In the genomic region with DNA sequence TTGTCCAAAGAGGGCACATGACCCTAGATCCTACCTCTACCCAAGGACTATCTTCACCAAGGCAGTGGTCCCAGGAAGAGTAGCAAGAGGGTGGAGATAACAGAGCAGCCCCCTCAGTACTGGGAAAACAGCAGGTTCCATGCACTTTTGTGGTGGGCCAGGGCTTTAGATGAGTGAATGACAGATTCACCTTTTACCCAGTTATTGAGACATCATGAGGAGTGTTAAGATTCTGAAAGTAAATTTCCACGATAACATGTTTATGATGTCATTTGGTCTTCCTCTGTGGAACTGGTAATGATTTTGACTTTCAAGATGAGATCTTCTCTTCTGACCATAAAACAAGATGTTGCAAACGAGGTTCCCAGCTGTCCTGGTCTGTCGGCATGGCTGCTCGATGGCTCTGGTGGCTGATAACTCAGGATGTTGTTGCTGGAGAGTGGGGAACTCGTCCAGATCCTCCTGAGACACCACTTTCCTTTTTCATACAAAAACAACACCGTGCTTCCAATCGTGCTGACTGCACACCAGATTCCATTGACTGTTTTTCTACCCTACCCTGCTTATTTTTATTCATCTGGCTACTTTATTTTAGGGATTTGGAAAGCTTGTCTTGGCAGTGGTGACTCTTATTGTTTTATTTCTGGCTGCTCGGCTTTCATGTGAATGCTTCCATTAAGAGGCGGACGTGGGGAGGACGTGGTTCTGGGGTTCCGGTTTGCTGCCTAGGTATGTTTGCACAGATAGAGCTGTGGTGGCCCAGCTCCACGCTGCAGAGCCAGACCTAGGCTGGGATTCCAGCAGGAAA, we compare ENCODE assay signal across 11 cellular contexts.
A peak's percentile ranks its signal among the peaks of the same experiment; 100 is the strongest.
DNase-seq lines count a peak whose midpoint lies in the region; ATAC-seq, FAIRE-seq and TF ChIP-seq lines count a peak whose summit lies in the region.
"Had no signal": no experiment of that assay in that cellular context is flagged by ENCODE, and none has a peak within 500 bp of the region (broad histone marks: within the 10 kb centered on the region; RNA-seq: fewer than 3 reads in every experiment).

No MANE protein-coding gene starts in this region.

- no peaks in the 10 kb centered on the region for H3K9me2 ChIP-seq in OCI-LY7 (ENCODE audit: insufficient read depth, low read length)

- BruUV-seq in mammary epithelial cell (replicated peaks; lab: Mats Ljungman, UMichigan) (no TSS peak), OCI-LY7 (replicated peaks; lab: Mats Ljungman, UMichigan) (no TSS peak)

- peak overlapping the region; percentile 35 for H2AFZ ChIP-seq in mammary epithelial cell (ENCODE audit: low read depth, low read length)
- H2AFZ ChIP-seq in OCI-LY7 (ENCODE audit: low read length): no peak overlapping the region

- no peaks in the 10 kb centered on the region for H3K27me3 Mint-ChIP-seq in stimulated activated naive CD8-positive, alpha-beta T cell treated with anti-CD3 and anti-CD28 coated beads, Interleukin-15, amount 100 ng/mL, for 72 hours
- H3K27me3 Mint-ChIP-seq in activated T-helper 1 cell treated with anti-CD3 and anti-CD28 coated beads, Interleukin-12 subunit alpha, Interleukin-12 subunit beta, Interleukin-2, Interleukin-4 antibody, amounts not matched to agents 30 ng/mL and 10 ng/mL and 1 ng/mL, durations not matched to agents 14 hours and 24 hours and 36 hours (ENCODE audit: insufficient read depth): no peaks in the 10 kb centered on the region

- DNase-seq in GM12891 (ENCODE audit: insufficient read length, low spot score) (no peak), mammary epithelial cell (no peak), kidney (peak; percentile 73), NCI-H2171 (lab: John Stamatoyannopoulos, UW) (no peak), OCI-LY7 (ENCODE audit: low spot score) (no peak)
- DNase-seq in stimulated activated naive CD8-positive, alpha-beta T cell treated with anti-CD3 and anti-CD28 coated beads, Interleukin-15, amount 100 ng/mL, for 72 hours: no peak
- no peak for DNase-seq in activated T-helper 1 cell treated with anti-CD3 and anti-CD28 coated beads, Interleukin-12 subunit alpha, Interleukin-12 subunit beta, Interleukin-2, Interleukin-4 antibody, amounts not matched to agents 30 ng/mL and 10 ng/mL and 1 ng/mL, durations not matched to agents 14 hours and 24 hours and 36 hours (ENCODE audit: low spot score)
- DNase-seq: activated CD8-positive, alpha-beta memory T cell treated with anti-CD3 and anti-CD28 coated beads, Interleukin-2, amount 50 U/mL, for 4 hours; effector CD8-positive, alpha-beta T cell; NCI-H1694 had no signal

- intact Hi-C loops in mammary epithelial cell (cut with micrococcal nuclease) (no loop called here), kidney (cut with DNase I) (no loop called here), OCI-LY7 (cut with micrococcal nuclease; ENCODE audit: unreplicated experiment) (no loop called here)
- intact Hi-C loops in activated T-helper 1 cell treated with anti-CD3 and anti-CD28 coated beads, Interleukin-12 subunit alpha, Interleukin-12 subunit beta, Interleukin-2, Interleukin-4 antibody, amounts not matched to agents 30 ng/mL and 10 ng/mL and 1 ng/mL, durations not matched to agents 14 hours and 24 hours and 36 hours (cut with micrococcal nuclease): no loop called here

- H3K9me3 Mint-ChIP-seq in stimulated activated naive CD8-positive, alpha-beta T cell treated with anti-CD3 and anti-CD28 coated beads, Interleukin-15, amount 100 ng/mL, for 72 hours: no peaks in the 10 kb centered on the region
- no peaks in the 10 kb centered on the region for H3K9me3 Mint-ChIP-seq in activated T-helper 1 cell treated with anti-CD3 and anti-CD28 coated beads, Interleukin-12 subunit alpha, Interleukin-12 subunit beta, Interleukin-2, Interleukin-4 antibody, amounts not matched to agents 30 ng/mL and 10 ng/mL and 1 ng/mL, durations not matched to agents 14 hours and 24 hours and 36 hours

- H3K9ac ChIP-seq in mammary epithelial cell (ENCODE audit: insufficient read depth, low read length) (peak overlapping the region; percentile 35), kidney (ENCODE audit: low read length in 2 of 2) (no peak overlapping the region)

- peaks cover 52% of the 10 kb centered on the region for H3K4me1 Mint-ChIP-seq in stimulated activated naive CD8-positive, alpha-beta T cell treated with anti-CD3 and anti-CD28 coated beads, Interleukin-15, amount 100 ng/mL, for 72 hours
- H3K4me1 Mint-ChIP-seq in activated T-helper 1 cell treated with anti-CD3 and anti-CD28 coated beads, Interleukin-12 subunit alpha, Interleukin-12 subunit beta, Interleukin-2, Interleukin-4 antibody, amounts not matched to agents 30 ng/mL and 10 ng/mL and 1 ng/mL, durations not matched to agents 14 hours and 24 hours and 36 hours (ENCODE audit: low read depth): peaks cover 36% of the 10 kb centered on the region

- CTCF ChIA-PET in mammary epithelial cell (lab: Charles Lee; ENCODE audit: low non-redundant PET) (no interaction called here), OCI-LY7 (lab: Charles Lee; ENCODE audit: unreplicated experiment) (no interaction called here)

- peak overlapping the region in 1 of 2 donors; percentile 45 for H3K27ac Mint-ChIP-seq in stimulated activated naive CD8-positive, alpha-beta T cell treated with anti-CD3 and anti-CD28 coated beads, Interleukin-15, amount 100 ng/mL, for 72 hours
- no peak overlapping the region for H3K27ac Mint-ChIP-seq in activated T-helper 1 cell treated with anti-CD3 and anti-CD28 coated beads, Interleukin-12 subunit alpha, Interleukin-12 subunit beta, Interleukin-2, Interleukin-4 antibody, amounts not matched to agents 30 ng/mL and 10 ng/mL and 1 ng/mL, durations not matched to agents 14 hours and 24 hours and 36 hours

- peaks cover 89% of the 10 kb centered on the region for H3K79me2 ChIP-seq in mammary epithelial cell (ENCODE audit: insufficient read depth, low read length)
- H3K79me2 ChIP-seq in OCI-LY7 (ENCODE audit: insufficient read depth, low read depth, low read length): peaks cover 81% of the 10 kb centered on the region; the same call in 1 of the 2 replicates

- TF ChIP-seq CTCF in mammary epithelial cell (conservative IDR thresholded peaks at IDR 0.05 in 1 of 2, IDR thresholded peaks at IDR 0.05 in 1 of 2; ENCODE audit: extremely low read depth in 1 of 2, insufficient read depth in 1 of 2, low read depth in 1 of 2, low read length in 2 of 2) (no peak), kidney (IDR thresholded peaks at IDR 0.05; ENCODE audit: borderline replicate concordance, extremely low read depth, insufficient read depth) (no peak), OCI-LY7 (conservative IDR thresholded peaks at IDR 0.05; ENCODE audit: low read length) (no peak)

- H3K9me3 ChIP-seq in mammary epithelial cell (replicated peaks; ENCODE audit: insufficient read depth, low read length) (no peaks in the 10 kb centered on the region), kidney (ENCODE audit: control insufficient read depth in 1 of 2, low read length in 2 of 2) (no peaks in the 10 kb centered on the region), OCI-LY7 (ENCODE audit: low read length) (no peaks in the 10 kb centered on the region)

- dilution Hi-C loops in mammary epithelial cell (cut with HindIII; ENCODE audit: low sequenced_read_pairs): loop anchor here (5.0 kb wide), 1 partner anchor 36 kb away; no protein-coding TSS in a partner anchor

- WGBS in mammary epithelial cell (ENCODE audit: low coverage, missing lambda C conversion rate): 15% methylated on average over 13 of the region's 13 CpGs

- peaks cover 3% of the 10 kb centered on the region for H3K36me3 Mint-ChIP-seq in activated T-helper 1 cell treated with anti-CD3 and anti-CD28 coated beads, Interleukin-12 subunit alpha, Interleukin-12 subunit beta, Interleukin-2, Interleukin-4 antibody, amounts not matched to agents 30 ng/mL and 10 ng/mL and 1 ng/mL, durations not matched to agents 14 hours and 24 hours and 36 hours (ENCODE audit: low read depth)

- in situ Hi-C loops in mammary epithelial cell (cut with MboI; ENCODE audit: low sequenced_read_pairs in 2 of 2): no loop called here

- H3K27ac ChIP-seq in mammary epithelial cell (ENCODE audit: insufficient read depth, low read depth, low read length): no peak overlapping the region
- H3K27ac ChIP-seq in kidney (ENCODE audit: low read depth in 2 of 2, low read length in 2 of 2): peak overlapping the region; percentile 5 to 51
- no peak overlapping the region for H3K27ac ChIP-seq in OCI-LY7 (ENCODE audit: low read depth, low read length, poor library complexity, severe bottlenecking)

- H3K36me3 ChIP-seq in mammary epithelial cell (ENCODE audit: insufficient read depth, low read length) (no peaks in the 10 kb centered on the region), kidney (ENCODE audit: control insufficient read depth in 1 of 2, insufficient read depth in 2 of 2, low read length in 2 of 2) (no peaks in the 10 kb centered on the region), OCI-LY7 (ENCODE audit: insufficient read depth, low read length) (no peaks in the 10 kb centered on the region)

- H3K4me1 ChIP-seq in mammary epithelial cell (ENCODE audit: insufficient read depth, low read length): peaks cover 23% of the 10 kb centered on the region
- peaks cover 34 to 37% of the 10 kb centered on the region in 2 donors for H3K4me1 ChIP-seq in kidney (ENCODE audit: control insufficient read depth in 1 of 2, insufficient read depth in 1 of 2, low read depth in 1 of 2, low read length in 2 of 2)
- peaks cover 28% of the 10 kb centered on the region for H3K4me1 ChIP-seq in OCI-LY7 (ENCODE audit: insufficient read depth, low read length, poor library complexity, severe bottlenecking)

- H3K4me2 ChIP-seq in mammary epithelial cell (ENCODE audit: insufficient read depth, low read depth, low read length) (peak overlapping the region; percentile 82), OCI-LY7 (ENCODE audit: low read length) (no peak overlapping the region)

- peak overlapping the region in 2 of 3 experiments; percentile 0 to 34 for H3K4me3 ChIP-seq in mammary epithelial cell (replicated peaks in 1 of 3; ENCODE audit: insufficient read depth in 1 of 3, low read depth in 2 of 3, low read length in 3 of 3)
- H3K4me3 ChIP-seq in kidney (ENCODE audit: low read length in 2 of 2): no peak overlapping the region
- H3K4me3 ChIP-seq in OCI-LY7 (ENCODE audit: low read depth, low read length, poor library complexity, severe bottlenecking): no peak overlapping the region

- TF ChIP-seq POLR2A in GM12891 (IDR thresholded peaks at IDR 0.05; ENCODE audit: low read depth, low read length): no peak

- POLR2A ChIA-PET in OCI-LY7 (lab: Charles Lee): interaction anchor here (0.7 to 2.8 kb wide), 2 partner anchors 12 to 56 kb away, joined by 4 to 11 read pairs; no protein-coding TSS in a partner anchor

- no peaks in the 10 kb centered on the region for H4K20me1 ChIP-seq in mammary epithelial cell (ENCODE audit: insufficient read depth, low read length)
- peaks cover 33% of the 10 kb centered on the region for H4K20me1 ChIP-seq in OCI-LY7 (ENCODE audit: insufficient read depth, low read length)

- no peaks in the 10 kb centered on the region for H3K27me3 ChIP-seq in mammary epithelial cell (ENCODE audit: insufficient read depth, low read length)

- H3K4me3 Mint-ChIP-seq in stimulated activated naive CD8-positive, alpha-beta T cell treated with anti-CD3 and anti-CD28 coated beads, Interleukin-15, amount 100 ng/mL, for 72 hours: peak overlapping the region in 1 of 2 donors; percentile 48
- H3K4me3 Mint-ChIP-seq in activated T-helper 1 cell treated with anti-CD3 and anti-CD28 coated beads, Interleukin-12 subunit alpha, Interleukin-12 subunit beta, Interleukin-2, Interleukin-4 antibody, amounts not matched to agents 30 ng/mL and 10 ng/mL and 1 ng/mL, durations not matched to agents 14 hours and 24 hours and 36 hours: no peak overlapping the region

- FAIRE-seq in GM12891 (lab: Jason Lieb, UNC): peak; percentile 40
- no peak for FAIRE-seq in kidney (lab: Jason Lieb, UNC)

- peak; percentile 64 for ATAC-seq in stimulated activated naive CD8-positive, alpha-beta T cell treated with anti-CD3 and anti-CD28 coated beads, Interleukin-15, amount 100 ng/mL, for 72 hours
- ATAC-seq in HG03521 (IDR thresholded peaks at IDR 0.05; ENCODE audit: unreplicated experiment): no peak

Comparison
In these comparisons a context has a peak if more than half of its experiments do, and no peak if none do; other contexts are left out.
1. H3K27ac ChIP-seq: peak in kidney (2 of 2); none in mammary epithelial cell (single experiment) and OCI-LY7 (single experiment).
2. H3K4me3 ChIP-seq: peak in mammary epithelial cell (2 of 3); none in kidney (0 of 2) and OCI-LY7 (single experiment).